8 cellular contexts compared by ENCODE assay signal in the genomic region with DNA sequence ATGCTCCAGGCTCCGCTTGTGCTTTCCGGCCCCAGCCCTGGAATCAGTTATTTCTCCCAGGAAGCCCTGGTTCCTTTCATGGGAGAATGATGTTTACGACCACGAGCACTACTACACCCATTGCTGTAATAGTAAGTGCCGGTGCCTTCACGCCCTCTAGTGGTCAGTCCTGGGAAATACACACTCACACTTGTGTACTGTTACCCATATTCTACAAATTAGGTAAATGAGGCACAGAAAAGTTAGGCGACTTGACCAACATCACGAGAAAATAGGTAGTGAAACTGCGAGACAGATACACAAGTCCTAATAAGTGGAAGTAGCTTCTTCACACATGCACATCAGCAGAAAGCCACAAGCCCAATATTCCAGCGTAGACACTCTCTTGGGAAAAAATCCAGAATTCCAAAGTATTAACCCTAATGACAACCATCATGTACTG. TPM values are rescaled to one million over a fixed set of nuclear protein-coding genes. Genes with fewer than 3 reads are reported as not detected.
DNase-seq lines count a peak whose midpoint lies in the region; ATAC-seq, FAIRE-seq and TF ChIP-seq lines count a peak whose summit lies in the region.

No MANE protein-coding gene starts in this region.

- H3K18ac ChIP-seq in neuronal stem cell (ENCODE audit: low read length) = no peak overlapping the region

- H3K27ac ChIP-seq in neuronal stem cell (replicated peaks; ENCODE audit: low read length) (no peak overlapping the region), substantia nigra (ENCODE audit: low read depth, low read length, poor library complexity, severe bottlenecking) (no peak overlapping the region)

- H4K91ac ChIP-seq in neuronal stem cell (ENCODE audit: low read depth, low read length, poor library complexity) = no peak overlapping the region

- H3K4me3 ChIP-seq in fibroblast of pulmonary artery (replicated peaks; ENCODE audit: low read depth, low read length) (no peak overlapping the region), neuronal stem cell (ENCODE audit: low read length in 2 of 2) (no peak overlapping the region)

- H3K14ac ChIP-seq in neuronal stem cell (ENCODE audit: low read length) = no peak overlapping the region

- no peaks in the 10 kb centered on the region for H3K36me3 ChIP-seq in neuronal stem cell (replicated peaks in 1 of 2; ENCODE audit: control insufficient read depth in 2 of 2, insufficient read depth in 2 of 2, low read length in 2 of 2)

- peak; percentile 65 for FAIRE-seq in G401.6 (lab: Jason Lieb, UNC)

- peaks cover 2 to 17% (median 3%) of the 10 kb centered on the region in 3 experiments for H3K27me3 ChIP-seq in neuronal stem cell (ENCODE audit: control insufficient read depth in 3 of 3, insufficient read depth in 3 of 3, low read depth in 1 of 3, low read length in 3 of 3)

- no peaks in the 10 kb centered on the region for H3K4me1 ChIP-seq in neuronal stem cell (ENCODE audit: control insufficient read depth in 2 of 2, insufficient read depth in 1 of 2, low read depth in 1 of 2, low read length in 2 of 2)

- H3K79me1 ChIP-seq in neuronal stem cell (ENCODE audit: low read depth, low read length) = no peaks in the 10 kb centered on the region

- no peak overlapping the region for H3K4ac ChIP-seq in neuronal stem cell (ENCODE audit: low read length)

- no peak for ATAC-seq in HG02885 (IDR thresholded peaks at IDR 0.05; ENCODE audit: poor library complexity, unreplicated experiment)

- H3K9me3 ChIP-seq in neuronal stem cell (replicated peaks in 1 of 2; ENCODE audit: control insufficient read depth in 2 of 2, insufficient read depth in 1 of 2, low read depth in 1 of 2, low read length in 2 of 2) = peaks cover 0 to 5% of the 10 kb centered on the region in 2 donors

- H2BK15ac ChIP-seq in neuronal stem cell (ENCODE audit: low read length) = no peak overlapping the region

- H2AK5ac ChIP-seq in neuronal stem cell (ENCODE audit: low read depth, low read length) = no peak overlapping the region

- no peak overlapping the region for H2BK12ac ChIP-seq in neuronal stem cell (ENCODE audit: low read length)

- in situ Hi-C loops in KBM-7 (cut with MboI; ENCODE audit: low pct_unique_long_range_greater_than_20kb, low sequenced_read_pairs) = no loop called here

- no peak overlapping the region for H2BK120ac ChIP-seq in neuronal stem cell (ENCODE audit: low read depth, low read length)

- H3K23ac ChIP-seq in neuronal stem cell (ENCODE audit: low read depth, low read length, poor library complexity) = no peak overlapping the region

- no CpG with 5 or more reads among the region's 10 CpGs for WGBS in neuronal stem cell (ENCODE audit: extremely low coverage in 2 of 2, insufficient read length in 2 of 2, insufficient replicate concordance in 1 of 2), 2 donors

- no peak overlapping the region for H4K8ac ChIP-seq in neuronal stem cell (ENCODE audit: low read depth, low read length)

- no peak overlapping the region for H3K9ac ChIP-seq in neuronal stem cell (ENCODE audit: low read depth, low read length, poor library complexity)

- H2BK5ac ChIP-seq in neuronal stem cell (ENCODE audit: low read length) = no peak overlapping the region

- H2AFZ ChIP-seq in neuronal stem cell (ENCODE audit: low read length) = no peak overlapping the region

- DNase-seq in KBM-7 = peak; percentile 79
- peak; percentile 78 for DNase-seq in RKO (ENCODE audit: low spot score)
- DNase-seq in activated T-cell treated with anti-CD3 and anti-CD28 coated beads, Interleukin-2, amount 50 U/mL, for 48 hours = peak; percentile 81 to 83
- DNase-seq in fibroblast of pulmonary artery (ENCODE audit: low read depth) = peak; percentile 74
- peak; percentile 57 for DNase-seq in neuronal stem cell (ENCODE audit: low spot score)
- DNase-seq in substantia nigra (lab: John Stamatoyannopoulos, UW) = peak in 36 of 49 donors; percentile 0 to 62 (median 26)

- H3K4me2 ChIP-seq in neuronal stem cell (ENCODE audit: insufficient read depth, low read length, poor library complexity, severe bottlenecking) = no peak overlapping the region

- TF ChIP-seq CTCF in fibroblast of pulmonary artery (IDR thresholded peaks at IDR 0.05; ENCODE audit: low read length, missing control alignments) = peak; percentile 99

RNA-seq across cellular contexts. Expression of gene CEACAM21, which starts 21.7 kb away (rescaled TPM):
- polyA plus RNA-seq in neuronal stem cell (2013, experiment 1 of 2) = 1.2 TPM
- 0.83 TPM for polyA plus RNA-seq in neuronal stem cell (2013, experiment 2 of 2)

RNA-seq across cellular contexts. Expression of gene CEACAM4, which starts 29.3 kb away (rescaled TPM):
- polyA plus RNA-seq in neuronal stem cell (2013, experiment 1 of 2) = not detected
- polyA plus RNA-seq in neuronal stem cell (2013, experiment 2 of 2) = not detected

Comparison
In these comparisons a context has a peak if more than half of its experiments do, and no peak if none do; other contexts are left out.
1. DNase-seq: peak in every context shown above with its lines; median percentile 82 in activated T-cell treated with anti-CD3 and anti-CD28 coated beads, Interleukin-2, amount 50 U/mL, for 48 hours; 79 in KBM-7; 78 in RKO; 74 in fibroblast of pulmonary artery; 57 in neuronal stem cell; 26 in substantia nigra.